22 cellular contexts compared by ENCODE assay signal in genomic region chr7:143248781-143249354, GRCh38. TPM values are rescaled to one million over a fixed set of nuclear protein-coding genes. Genes with fewer than 3 reads are reported as not detected.
DNase-seq lines count a peak whose midpoint lies in the region; ATAC-seq and TF ChIP-seq lines count a peak whose summit lies in the region.
"Had no signal": no experiment of that assay in that cellular context is flagged by ENCODE, and none has a peak within 500 bp of the region (broad histone marks: within the 10 kb centered on the region; RNA-seq: fewer than 3 reads in every experiment).

No MANE protein-coding gene starts in this region.

- no peaks in the 10 kb centered on the region for H3K27me3 Mint-ChIP-seq in CD4-positive, alpha-beta memory T cell
- H3K27me3 Mint-ChIP-seq: activated CD4-positive, alpha-beta memory T cell treated with anti-CD3 and anti-CD28 coated beads for 36 hours had no signal

- H3K4me2 ChIP-seq in mammary epithelial cell (ENCODE audit: insufficient read depth, low read depth, low read length) = no peak overlapping the region

- H3K27ac Mint-ChIP-seq in CD4-positive, alpha-beta memory T cell = peak overlapping the region; percentile 24 to 90 (median 70)
- H3K27ac Mint-ChIP-seq: nephron had no signal

- peaks cover 2 to 50% (median 26%) of the 10 kb centered on the region in 8 donors for H3K9me3 Mint-ChIP-seq in CD4-positive, alpha-beta memory T cell

- H3K27me3 ChIP-seq in CD4-positive, alpha-beta memory T cell (ENCODE audit: insufficient read depth, low read length) = no peaks in the 10 kb centered on the region
- no peaks in the 10 kb centered on the region for H3K27me3 ChIP-seq in mammary epithelial cell (ENCODE audit: insufficient read depth, low read length)
- no peaks in the 10 kb centered on the region for H3K27me3 ChIP-seq in right lobe of liver
- no peaks in the 10 kb centered on the region for H3K27me3 ChIP-seq in right cardiac atrium (ENCODE audit: control insufficient read depth, insufficient read depth)
- H3K27me3 ChIP-seq: BLaER1 treated with 17β-estradiol and CSF1 and Interleukin-3, amounts not matched to agents 10 nM and 100 nM; heart right ventricle had no signal

- H3K9ac ChIP-seq in mammary epithelial cell (ENCODE audit: insufficient read depth, low read length) = no peak overlapping the region
- H3K9ac ChIP-seq: GM23248 had no signal

- intact Hi-C loops in CD4-positive, alpha-beta memory T cell (cut with micrococcal nuclease) = no loop called here
- intact Hi-C loops in mammary epithelial cell (cut with micrococcal nuclease) (no loop called here), right lobe of liver (cut with DNase I) (loop anchor here in 1 of 2 donors (10.0 kb wide), 1 partner anchor 46 kb away; no protein-coding TSS in a partner anchor), right cardiac atrium (cut with DNase I) (loop anchor here in 1 of 4 donors (10.0 kb wide), 1 partner anchor 156 kb away; the partner anchor contains the start of gene EPHA1)

- no peak for DNase-seq in CD4-positive, alpha-beta memory T cell
- DNase-seq in HT-29 (ENCODE audit: low spot score) (peak; percentile 72), mammary epithelial cell (peak; percentile 58), right lobe of liver (peak; percentile 64 to 90 (median 83)), right cardiac atrium (no peak), G401 (ENCODE audit: low spot score) (no peak), NOMO-1 treated with DMSO at 0.1 percent for 48 hours (lab: John Stamatoyannopoulos, UW; ENCODE audit: unreplicated experiment) (no peak)
- DNase-seq: activated CD4-positive, alpha-beta memory T cell treated with anti-CD3 and anti-CD28 coated beads for 36 hours; activated naive CD4-positive, alpha-beta T cell; GM23248; heart right ventricle; IMR-90; left ventricle myocardium inferior; NCI-H1105 treated with DMSO at 0.1 percent for 48 hours; NCI-H345; OCI-M1; stimulated activated CD4-positive, alpha-beta T cell treated with anti-CD3 and anti-CD28 coated beads, Interleukin-2, amount 100 ng/mL, for 48 hours had no signal

- H3K36me3 Mint-ChIP-seq in CD4-positive, alpha-beta memory T cell = peaks cover 24 to 43% of the 10 kb centered on the region in 2 donors

- no peak overlapping the region for H2AFZ ChIP-seq in mammary epithelial cell (ENCODE audit: low read depth, low read length)
- H2AFZ ChIP-seq: GM23248 had no signal

- TF ChIP-seq POLR2A in right lobe of liver (IDR thresholded peaks at IDR 0.05) = no peak

- WGBS in mammary epithelial cell (ENCODE audit: low coverage, missing lambda C conversion rate) = 97% methylated on average over 2 of the region's 2 CpGs
- 32% methylated on average over 2 of the region's 2 CpGs for WGBS in right lobe of liver (ENCODE audit: insufficient coverage, low coverage, low lambda C conversion rate, missing lambda C conversion rate)
- 91% methylated on average over 2 of the region's 2 CpGs for WGBS in right cardiac atrium

- H3K4me3 ChIP-seq in CD4-positive, alpha-beta memory T cell (ENCODE audit: low read length in 2 of 2) = no peak overlapping the region
- H3K4me3 ChIP-seq in mammary epithelial cell (replicated peaks in 1 of 3; ENCODE audit: insufficient read depth in 1 of 3, low read depth in 2 of 3, low read length in 3 of 3) (no peak overlapping the region), right lobe of liver (no peak overlapping the region), right cardiac atrium (ENCODE audit: low read length) (no peak overlapping the region)
- H3K4me3 ChIP-seq: GM23248, heart right ventricle, left ventricle myocardium inferior had no signal

- H3K4me3 Mint-ChIP-seq in CD4-positive, alpha-beta memory T cell = peak overlapping the region in 7 of 8 donors; percentile 25 to 67 (median 47)
- H3K4me3 Mint-ChIP-seq: activated CD4-positive, alpha-beta memory T cell treated with anti-CD3 and anti-CD28 coated beads for 36 hours; nephron had no signal

- dilution Hi-C loops in mammary epithelial cell (cut with HindIII; ENCODE audit: low sequenced_read_pairs) = loop anchor here (5.0 kb wide), 1 partner anchor 43 kb away; no protein-coding TSS in a partner anchor

- no peak overlapping the region for H3K27ac ChIP-seq in CD4-positive, alpha-beta memory T cell (ENCODE audit: low read depth, low read length)
- H3K27ac ChIP-seq in mammary epithelial cell (ENCODE audit: insufficient read depth, low read depth, low read length) (no peak overlapping the region), right lobe of liver (peak overlapping the region in 2 of 3 donors; percentile 45 to 82), right cardiac atrium (ENCODE audit: low read length) (no peak overlapping the region)
- H3K27ac ChIP-seq: GM23248, heart right ventricle, left ventricle myocardium inferior had no signal

- ATAC-seq in right lobe of liver (peak; percentile 96 to 100 (median 99)), right cardiac atrium (no peak)
- ATAC-seq: heart right ventricle had no signal

- no peak for TF ChIP-seq CTCF in mammary epithelial cell (conservative IDR thresholded peaks at IDR 0.05 in 1 of 2, IDR thresholded peaks at IDR 0.05 in 1 of 2; ENCODE audit: extremely low read depth in 1 of 2, insufficient read depth in 1 of 2, low read depth in 1 of 2, low read length in 2 of 2)
- TF ChIP-seq CTCF in right lobe of liver (IDR thresholded peaks at IDR 0.05) = no peak

- H4K20me1 ChIP-seq in mammary epithelial cell (ENCODE audit: insufficient read depth, low read length) = no peaks in the 10 kb centered on the region
- H4K20me1 ChIP-seq: BLaER1 treated with 17β-estradiol and CSF1 and Interleukin-3, amounts not matched to agents 10 nM and 100 nM had no signal

- CTCF ChIA-PET in CD4-positive, alpha-beta memory T cell (lab: Charles Lee; ENCODE audit: partially characterized antibody) = interaction anchor here (1.0 to 14.0 kb wide), 8 partner anchors 8 to 168 kb away, joined by 3 to 513 read pairs (median 6); no protein-coding TSS in a partner anchor
- CTCF ChIA-PET in mammary epithelial cell (lab: Charles Lee; ENCODE audit: low non-redundant PET) = interaction anchor here (0.5 kb wide), 1 partner anchor 87 kb away, joined by 5 read pairs; no protein-coding TSS in a partner anchor

- peaks cover 73 to 98% (median 84%) of the 10 kb centered on the region in 4 donors for H3K4me1 Mint-ChIP-seq in CD4-positive, alpha-beta memory T cell

- in situ Hi-C loops in mammary epithelial cell (cut with MboI; ENCODE audit: low sequenced_read_pairs in 2 of 2) (no loop called here), G401 (cut with HindIII; ENCODE audit: low sequenced_read_pairs) (no loop called here)

- no peaks in the 10 kb centered on the region for H3K79me2 ChIP-seq in mammary epithelial cell (ENCODE audit: insufficient read depth, low read length)

- H3K4me1 ChIP-seq in CD4-positive, alpha-beta memory T cell (ENCODE audit: insufficient read depth, low read length) = peaks cover 93% of the 10 kb centered on the region
- H3K4me1 ChIP-seq in mammary epithelial cell (ENCODE audit: insufficient read depth, low read length) (peaks cover 14% of the 10 kb centered on the region), right lobe of liver (peaks cover 0 to 29% (median 10%) of the 10 kb centered on the region in 4 donors), right cardiac atrium (ENCODE audit: control insufficient read depth, insufficient read depth, low read length) (no peaks in the 10 kb centered on the region)
- H3K4me1 ChIP-seq: left ventricle myocardium inferior had no signal

- peaks cover 0 to 5% of the 10 kb centered on the region in 2 donors for H3K9me3 ChIP-seq in CD4-positive, alpha-beta memory T cell (ENCODE audit: control insufficient read depth in 1 of 2, low read length in 2 of 2)
- H3K9me3 ChIP-seq in mammary epithelial cell (replicated peaks; ENCODE audit: insufficient read depth, low read length) (no peaks in the 10 kb centered on the region), right lobe of liver (no peaks in the 10 kb centered on the region), right cardiac atrium (ENCODE audit: control insufficient read depth, low read length) (no peaks in the 10 kb centered on the region)

- POLR2A ChIA-PET in CD4-positive, alpha-beta memory T cell (lab: Charles Lee; ENCODE audit: partially characterized antibody) = interaction anchor here (0.9 to 9.8 kb wide), 7 partner anchors 9 to 441 kb away, joined by 3 to 163 read pairs (median 10); partner anchors contain the start of genes CASP2 and GSTK1

- no TSS peak for BruUV-seq in mammary epithelial cell (replicated peaks; lab: Mats Ljungman, UMichigan)

- H3K36me3 ChIP-seq in CD4-positive, alpha-beta memory T cell (ENCODE audit: insufficient read depth, low read length) = no peaks in the 10 kb centered on the region
- no peaks in the 10 kb centered on the region for H3K36me3 ChIP-seq in mammary epithelial cell (ENCODE audit: insufficient read depth, low read length)
- no peaks in the 10 kb centered on the region for H3K36me3 ChIP-seq in right lobe of liver
- H3K36me3 ChIP-seq: heart right ventricle, left ventricle myocardium inferior had no signal

RNA-seq across cellular contexts. Expression of gene GSTK1, which starts 14.4 kb away (rescaled TPM):
- total RNA-seq in CD4-positive, alpha-beta memory T cell = 100 to 1,000 TPM; 469 to 482 TPM
- polyA plus RNA-seq in CD4-positive, alpha-beta memory T cell = 100 to 1,000 TPM; 692 to 748 TPM
- total RNA-seq in HT-29 (2014; rRNA removed; shearing (Covaris generic)) = 298 and 301 TPM in 2 replicates
- total RNA-seq in mammary epithelial cell (100 to 1,000 TPM; 111 to 118 TPM), right lobe of liver (100 to 1,000 TPM; 209 to 315 (median 257) TPM), right cardiac atrium (100 to 1,000 TPM; 182 to 249 (median 234) TPM)
- polyA plus RNA-seq in mammary epithelial cell (155 TPM), right cardiac atrium (280 TPM)
- 123 TPM for polyA minus RNA-seq in mammary epithelial cell
- 3.2 and 7.0 TPM in 2 replicates for total RNA-seq in G401 (2014; rRNA removed; shearing (Covaris generic))

RNA-seq across cellular contexts. Expression of gene TAS2R40, which starts 27.0 kb away (rescaled TPM):
- not detected for total RNA-seq in CD4-positive, alpha-beta memory T cell
- polyA plus RNA-seq in CD4-positive, alpha-beta memory T cell = not detected
- total RNA-seq in HT-29 (2014; rRNA removed; shearing (Covaris generic)) = not detected in 2 replicates
- total RNA-seq in mammary epithelial cell (not detected), right lobe of liver (not detected), right cardiac atrium (not detected)
- polyA plus RNA-seq in mammary epithelial cell (not detected), right cardiac atrium (not detected)
- not detected for polyA minus RNA-seq in mammary epithelial cell
- not detected in 2 replicates for total RNA-seq in G401 (2014; rRNA removed; shearing (Covaris generic))
- total RNA-seq: activated CD4-positive, alpha-beta memory T cell treated with anti-CD3 and anti-CD28 coated beads for 36 hours; bronchial epithelial cell; GM23248; heart right ventricle; IMR-90; left ventricle myocardium inferior; T-helper 2 cell treated with Interferon-gamma antibody and Interleukin-4, amounts not matched to agents 100 ng/mL and 5 ng/mL, for 36 hours; ureter had no signal
- polyA plus RNA-seq: GM23248, heart right ventricle, IMR-90 had no signal

RNA-seq across cellular contexts. Expression of gene TMEM139, which starts 35.9 kb away (rescaled TPM):
- total RNA-seq in CD4-positive, alpha-beta memory T cell = 1 to 10 TPM in 1 of 2 experiments, under 1 TPM in 1; 0.61 to 1.8 TPM
- 1 to 10 TPM; 1.0 to 2.1 TPM for polyA plus RNA-seq in CD4-positive, alpha-beta memory T cell
- total RNA-seq in HT-29 (2014; rRNA removed; shearing (Covaris generic)) = 53.9 and 79.7 TPM in 2 replicates
- total RNA-seq in mammary epithelial cell = 10 to 100 TPM; 17.9 to 38.8 TPM
- polyA plus RNA-seq in mammary epithelial cell = 24.8 TPM
- 9.4 TPM for polyA minus RNA-seq in mammary epithelial cell
- total RNA-seq in right lobe of liver = 10 to 100 TPM in 5 of 6 experiments, 1 to 10 TPM in 1; 7.0 to 20.8 (median 14.8) TPM
- 1 to 10 TPM; 3.6 to 5.9 (median 4.5) TPM for total RNA-seq in right cardiac atrium
- polyA plus RNA-seq in right cardiac atrium = 10.9 TPM
- total RNA-seq in G401 (2014; rRNA removed; shearing (Covaris generic)) = not detected in 2 replicates
- total RNA-seq: GM23248, IMR-90 had no signal
- polyA plus RNA-seq: GM23248 had no signal

RNA-seq across cellular contexts. Expression of gene CASP2, which starts 39.3 kb away (rescaled TPM):
- 10 to 100 TPM; 94.3 to 96.1 TPM for total RNA-seq in CD4-positive, alpha-beta memory T cell
- polyA plus RNA-seq in CD4-positive, alpha-beta memory T cell = 10 to 100 TPM in 1 of 2 donors, 1 to 10 TPM in 1; 5.3 to 29.2 TPM
- total RNA-seq in HT-29 (2014; rRNA removed; shearing (Covaris generic)) = 26.6 and 27.7 TPM in 2 replicates
- total RNA-seq in mammary epithelial cell = 10 to 100 TPM; 18.3 to 43.5 TPM
- 24.6 TPM for polyA plus RNA-seq in mammary epithelial cell
- polyA minus RNA-seq in mammary epithelial cell = 77.0 TPM
- total RNA-seq in right lobe of liver = 1 to 10 TPM; 5.3 to 8.7 (median 6.7) TPM
- 10 to 100 TPM in 3 of 4 donors, 1 to 10 TPM in 1; 9.2 to 10.6 (median 10.2) TPM for total RNA-seq in right cardiac atrium
- 4.5 TPM for polyA plus RNA-seq in right cardiac atrium
- 4.9 and 5.9 TPM in 2 replicates for total RNA-seq in G401 (2014; rRNA removed; shearing (Covaris generic))

Comparison
In these comparisons a context has a peak if more than half of its experiments do, and no peak if none do; other contexts are left out.
1. DNase-seq: peak in HT-29 (single experiment), mammary epithelial cell (single experiment) and right lobe of liver (3 of 3); none in CD4-positive, alpha-beta memory T cell (0 of 5), right cardiac atrium (0 of 3), G401 (single experiment) and NOMO-1 treated with DMSO at 0.1 percent for 48 hours (single experiment).
2. H3K27ac ChIP-seq: peak in right lobe of liver (2 of 3); none in CD4-positive, alpha-beta memory T cell (single experiment), mammary epithelial cell (single experiment) and right cardiac atrium (single experiment).
3. ATAC-seq: peak in right lobe of liver (4 of 4); none in right cardiac atrium (0 of 2).
4. RNA of gene GSTK1, which starts 14.4 kb away (total RNA-seq): 469 to 482 TPM in CD4-positive, alpha-beta memory T cell, 298 to 301 TPM in HT-29, 209 to 315 TPM in right lobe of liver, 182 to 249 TPM in right cardiac atrium and 111 to 118 TPM in mammary epithelial cell; 3.2 to 7.0 TPM in G401; every median in the first group is over 10 times any median in the second.